Comparison of ENCODE assay signal across 8 cellular contexts in the genomic region with DNA sequence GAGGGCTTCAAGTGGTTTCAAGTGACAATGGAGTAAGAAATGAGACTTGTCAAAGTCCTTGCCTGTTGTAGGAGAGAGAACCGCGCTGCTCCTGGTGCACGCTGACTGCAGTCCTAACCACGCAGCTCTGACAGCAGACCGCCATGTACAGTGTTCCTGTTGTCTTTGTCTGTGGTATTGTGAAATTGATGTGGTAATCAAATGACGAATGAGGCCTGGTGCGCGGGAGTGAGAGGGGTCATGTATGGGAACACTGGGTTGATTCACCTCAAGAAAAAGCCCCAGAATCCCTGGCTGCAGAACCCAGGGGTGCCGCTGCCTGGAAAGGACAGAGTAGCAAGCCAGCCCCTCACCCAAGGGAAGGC.
DNase-seq lines count a peak whose midpoint lies in the region; ATAC-seq lines count a peak whose summit lies in the region.

No MANE protein-coding gene starts in this region.

- no peak for ATAC-seq in HG02623 (IDR thresholded peaks at IDR 0.05; ENCODE audit: unreplicated experiment)

- DNase-seq in SK-N-DZ (ENCODE audit: low spot score) (peak; percentile 28), medulla oblongata (ENCODE audit: extremely low spot score) (peak; percentile 67), HCEC 1CT (no peak), NCI-H82 (lab: John Stamatoyannopoulos, UW) (no peak), superior temporal gyrus (ENCODE audit: extremely low spot score) (no peak)
- peak; percentile 69 for DNase-seq in stimulated activated naive CD4-positive, alpha-beta T cell treated with Interleukin-2 at 50 U/mL for 16 hours (lab: John Stamatoyannopoulos, UW)

- H3K27ac Mint-ChIP-seq in activated naive CD8-positive, alpha-beta T cell = peak overlapping the region; percentile 83

- H3K36me3 Mint-ChIP-seq in activated naive CD8-positive, alpha-beta T cell = peaks cover 6% of the 10 kb centered on the region

- H3K4me3 Mint-ChIP-seq in activated naive CD8-positive, alpha-beta T cell = peak overlapping the region; percentile 44

- peaks cover 95% of the 10 kb centered on the region for H3K4me1 Mint-ChIP-seq in activated naive CD8-positive, alpha-beta T cell (ENCODE audit: low read depth)

- H3K27me3 Mint-ChIP-seq in activated naive CD8-positive, alpha-beta T cell = no peaks in the 10 kb centered on the region

- no peaks in the 10 kb centered on the region for H3K9me3 Mint-ChIP-seq in activated naive CD8-positive, alpha-beta T cell (ENCODE audit: low read depth)

Comparison
In these comparisons a context has a peak if more than half of its experiments do, and no peak if none do; other contexts are left out.
1. DNase-seq: peak in SK-N-DZ (single experiment), medulla oblongata (single experiment) and stimulated activated naive CD4-positive, alpha-beta T cell treated with Interleukin-2 at 50 U/mL for 16 hours (single experiment); none in HCEC 1CT (single experiment), NCI-H82 (single experiment) and superior temporal gyrus (single experiment).